In the genomic region with DNA sequence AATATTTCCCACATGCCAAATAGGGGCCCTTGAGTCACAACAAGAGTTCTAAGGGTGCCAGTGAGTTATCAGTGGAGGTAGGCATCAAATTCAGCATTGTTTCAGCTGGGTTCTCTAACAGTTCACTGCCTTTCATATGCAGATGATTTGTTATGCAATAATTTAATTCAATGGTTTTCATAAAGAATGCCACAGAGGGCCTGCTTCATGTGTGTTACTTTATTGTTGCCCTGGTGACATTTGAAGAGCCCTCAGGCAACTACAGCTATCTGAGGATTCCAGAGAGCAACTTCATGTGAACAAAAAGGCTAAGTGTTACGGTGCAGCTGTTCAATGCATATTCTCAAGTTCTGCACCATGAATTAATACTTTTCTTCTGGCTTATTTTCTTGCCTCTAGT, we compare ENCODE assay signal across 21 cellular contexts. TPM values are rescaled to one million over a fixed set of nuclear protein-coding genes. Genes with fewer than 3 reads are reported as not detected.
A peak's percentile ranks its signal among the peaks of the same experiment; 100 is the strongest.
DNase-seq lines count a peak whose midpoint lies in the region; ATAC-seq and TF ChIP-seq lines count a peak whose summit lies in the region.
"Had no signal": no experiment of that assay in that cellular context is flagged by ENCODE, and none has a peak within 500 bp of the region (broad histone marks: within the 10 kb centered on the region; RNA-seq: fewer than 3 reads in every experiment).

No MANE protein-coding gene starts in this region.

- no peak for TF ChIP-seq EP300 in Ishikawa (IDR thresholded peaks at IDR 0.05; ENCODE audit: borderline replicate concordance)

- H3K18ac ChIP-seq in mesendoderm (ENCODE audit: low read length), result no peak overlapping the region

- H2AFZ ChIP-seq in mammary epithelial cell (ENCODE audit: low read depth, low read length), result no peak overlapping the region

- no peak for TF ChIP-seq RAD21 in Ishikawa (IDR thresholded peaks at IDR 0.05; ENCODE audit: low read depth)

- H2BK5ac ChIP-seq in mesendoderm (ENCODE audit: low read length), result no peak overlapping the region

- H3K4me1 ChIP-seq in mammary epithelial cell (ENCODE audit: insufficient read depth, low read length) (no peaks in the 10 kb centered on the region), mesendoderm (ENCODE audit: control insufficient read depth, low read depth, low read length) (no peaks in the 10 kb centered on the region), prostate gland (replicated peaks) (no peaks in the 10 kb centered on the region), mucosa of descending colon (ENCODE audit: low read depth) (peaks cover 2% of the 10 kb centered on the region)

- no peak overlapping the region for H3K56ac ChIP-seq in mesendoderm (ENCODE audit: low read length)

- H3K23ac ChIP-seq in mesendoderm (ENCODE audit: low read length), result no peak overlapping the region

- H3K9me3 ChIP-seq in mammary epithelial cell (replicated peaks; ENCODE audit: insufficient read depth, low read length), result no peaks in the 10 kb centered on the region
- no peaks in the 10 kb centered on the region for H3K9me3 ChIP-seq in prostate gland
- no peaks in the 10 kb centered on the region for H3K9me3 ChIP-seq in mucosa of descending colon

- no peak overlapping the region for H3K27ac ChIP-seq in mammary epithelial cell (ENCODE audit: insufficient read depth, low read depth, low read length)
- no peak overlapping the region for H3K27ac ChIP-seq in mesendoderm (ENCODE audit: low read depth, low read length)
- H3K27ac ChIP-seq in prostate gland, result no peak overlapping the region
- H3K27ac ChIP-seq: skin epidermis had no signal

- H3K4me3 ChIP-seq in mammary epithelial cell (replicated peaks in 1 of 3; ENCODE audit: insufficient read depth in 1 of 3, low read depth in 2 of 3, low read length in 3 of 3) (no peak overlapping the region), mesendoderm (ENCODE audit: low read length) (no peak overlapping the region), prostate gland (no peak overlapping the region), mucosa of descending colon (no peak overlapping the region)
- H3K4me3 ChIP-seq: skin epidermis had no signal

- DNase-seq in AG20443 (ENCODE audit: low spot score) (peak; percentile 18), mammary epithelial cell (peak; percentile 16), mesendoderm (peak; percentile 8), prostate gland (ENCODE audit: low spot score) (no peak), mucosa of descending colon (no peak), KBM-7 (no peak)
- DNase-seq: activated CD4-positive, alpha-beta memory T cell treated with anti-CD3 and anti-CD28 coated beads for 36 hours; activated naive CD4-positive, alpha-beta T cell treated with Interleukin-2 at 50 U/mL for 16 hours; activated T-cell treated with anti-CD3 and anti-CD28 coated beads for 4 hours; aorta; CD4-positive, alpha-beta T cell; H9; hippocampal formation; MM.1S; NCI-H187 treated with DMSO at 0.1 percent for 48 hours; stimulated activated CD4-positive, alpha-beta T cell treated with anti-CD3 and anti-CD28 coated beads, Interleukin-4, amount 100 ng/mL, for 1 hour had no signal

- H3K79me2 ChIP-seq in mammary epithelial cell (ENCODE audit: insufficient read depth, low read length) (no peaks in the 10 kb centered on the region), mesendoderm (ENCODE audit: control insufficient read depth, insufficient read depth, low read length) (no peaks in the 10 kb centered on the region)

- no peak overlapping the region for H2BK120ac ChIP-seq in mesendoderm (ENCODE audit: low read depth, low read length)

- no peak overlapping the region for H4K5ac ChIP-seq in mesendoderm (ENCODE audit: low read length)

- H2AK5ac ChIP-seq in mesendoderm (ENCODE audit: low read length), result no peak overlapping the region

- H3K4me2 ChIP-seq in mammary epithelial cell (ENCODE audit: insufficient read depth, low read depth, low read length) (no peak overlapping the region), mesendoderm (ENCODE audit: low read length) (no peak overlapping the region)

- intact Hi-C loops in mammary epithelial cell (cut with micrococcal nuclease), result no loop called here
- intact Hi-C loops in prostate gland (cut with DNase I), result no loop called here
- intact Hi-C loops in mucosa of descending colon (cut with DNase I, micrococcal nuclease), result no loop called here

- CTCF ChIA-PET in mammary epithelial cell (lab: Charles Lee; ENCODE audit: low non-redundant PET), result no interaction called here

- no TSS peak for BruUV-seq in mammary epithelial cell (replicated peaks; lab: Mats Ljungman, UMichigan)

- H3K36me3 ChIP-seq in mammary epithelial cell (ENCODE audit: insufficient read depth, low read length) (no peaks in the 10 kb centered on the region), mesendoderm (ENCODE audit: control insufficient read depth, insufficient read depth, low read length) (no peaks in the 10 kb centered on the region), prostate gland (no peaks in the 10 kb centered on the region), mucosa of descending colon (ENCODE audit: low read depth) (no peaks in the 10 kb centered on the region)

- no peak overlapping the region for H3K4ac ChIP-seq in mesendoderm (ENCODE audit: low read depth, low read length)

- no peaks in the 10 kb centered on the region for H3K79me1 ChIP-seq in mesendoderm (ENCODE audit: low read length)

- H3K9ac ChIP-seq in mammary epithelial cell (ENCODE audit: insufficient read depth, low read length) (no peak overlapping the region), mesendoderm (ENCODE audit: low read length) (no peak overlapping the region)

- in situ Hi-C loops in mammary epithelial cell (cut with MboI; ENCODE audit: low sequenced_read_pairs in 2 of 2) (no loop called here), KBM-7 (cut with MboI; ENCODE audit: low pct_unique_long_range_greater_than_20kb, low sequenced_read_pairs) (no loop called here)

- no peak overlapping the region for H4K8ac ChIP-seq in mesendoderm (ENCODE audit: low read depth, low read length)

- 0% methylated on average over 1 of the region's 1 CpG for WGBS in mammary epithelial cell (ENCODE audit: low coverage, missing lambda C conversion rate)
- WGBS in mesendoderm (ENCODE audit: extremely low coverage, insufficient coverage, low lambda C conversion rate), result no CpG with 5 or more reads among the region's 1 CpG
- WGBS in prostate gland, result 75% methylated on average over 1 of the region's 1 CpG

- H3K27me3 ChIP-seq in mammary epithelial cell (ENCODE audit: insufficient read depth, low read length) (no peaks in the 10 kb centered on the region), mesendoderm (ENCODE audit: insufficient read depth, low read length, poor library complexity) (no peaks in the 10 kb centered on the region), prostate gland (replicated peaks; ENCODE audit: insufficient read depth) (no peaks in the 10 kb centered on the region)

- H4K20me1 ChIP-seq in mammary epithelial cell (ENCODE audit: insufficient read depth, low read length), result no peaks in the 10 kb centered on the region

- TF ChIP-seq POLR2A in prostate gland (IDR thresholded peaks at IDR 0.05), result no peak

- no peak for TF ChIP-seq CTCF in mammary epithelial cell (conservative IDR thresholded peaks at IDR 0.05 in 1 of 2, IDR thresholded peaks at IDR 0.05 in 1 of 2; ENCODE audit: extremely low read depth in 1 of 2, insufficient read depth in 1 of 2, low read depth in 1 of 2, low read length in 2 of 2)
- TF ChIP-seq CTCF in prostate gland (IDR thresholded peaks at IDR 0.05), result no peak
- TF ChIP-seq CTCF in mucosa of descending colon (IDR thresholded peaks at IDR 0.05), result no peak

- dilution Hi-C loops in mammary epithelial cell (cut with HindIII; ENCODE audit: low sequenced_read_pairs), result no loop called here

- ATAC-seq in mucosa of descending colon (no peak), GM21447 (IDR thresholded peaks at IDR 0.05; ENCODE audit: unreplicated experiment) (no peak)
- ATAC-seq: HepG2; natural killer cell treated with Interleukin-12 subunit alpha and Interleukin-12 subunit beta and Interleukin-15 and Interleukin-18, amount 100 ng/mL, for 72 hours had no signal

- H2BK15ac ChIP-seq in mesendoderm (replicated peaks; ENCODE audit: low read depth), result no peak overlapping the region

TF ChIP-seq in Ishikawa, 13 proteins besides CTCF, POLR2A, EP300 and RAD21:
- TF ChIP-seq CEBPB (IDR thresholded peaks at IDR 0.05), result 0 out of 2 replicates have a peak, but pooled peaks have one; percentile 8
- no peak for TF ChIP-seq YY1 (IDR thresholded peaks at IDR 0.05; ENCODE audit: low read depth)

RNA-seq across cellular contexts. Expression of a gene that starts 43.1 kb away (rescaled TPM):
- 10 to 100 TPM; 10.8 to 15.5 TPM for total RNA-seq in mammary epithelial cell
- polyA plus RNA-seq in mammary epithelial cell, result 3.8 TPM
- polyA minus RNA-seq in mammary epithelial cell, result 21.7 TPM
- polyA plus RNA-seq in mesendoderm (2013, experiment 1 of 2), result 1.7 TPM
- 2.0 TPM for polyA plus RNA-seq in mesendoderm (2013, experiment 2 of 2)
- total RNA-seq in prostate gland, result 10 to 100 TPM; 27.4 to 31.1 TPM
- total RNA-seq in mucosa of descending colon, result 10 to 100 TPM; 34.5 to 92.4 (median 35.2) TPM
- total RNA-seq: CD4-positive, alpha-beta T cell had no signal

Comparison
In these comparisons a context has a peak if more than half of its experiments do, and no peak if none do; other contexts are left out.
1. DNase-seq: peak in AG20443 (single experiment), mammary epithelial cell (single experiment) and mesendoderm (single experiment); none in prostate gland (single experiment), mucosa of descending colon (0 of 3) and KBM-7 (single experiment).